In genomic region chr19:3949997-3950859, GRCh38 we compare ENCODE assay signal across 21 cellular contexts. TPM values are rescaled to one million over a fixed set of nuclear protein-coding genes. Genes with fewer than 3 reads are reported as not detected.
DNase-seq lines count a peak whose midpoint lies in the region; ATAC-seq, FAIRE-seq and TF ChIP-seq lines count a peak whose summit lies in the region.
"Had no signal": no experiment of that assay in that cellular context is flagged by ENCODE, and none has a peak within 500 bp of the region (broad histone marks: within the 10 kb centered on the region; RNA-seq: fewer than 3 reads in every experiment).

No MANE protein-coding gene starts in this region.

- FAIRE-seq in RCC 7860 (lab: Jason Lieb, UNC): no peak
- FAIRE-seq: kidney had no signal

- CTCF ChIA-PET in activated CD8-positive, alpha-beta T cell treated with anti-CD3 and anti-CD28 coated beads, Interleukin-2, amount 10 ng/mL, durations not matched to agents 7 days and 5 days (lab: Charles Lee): interaction anchor here (0.7 kb wide), 1 partner anchor 10 kb away, joined by 3 read pairs; no protein-coding TSS in a partner anchor

- no peaks in the 10 kb centered on the region for H3K36me3 Mint-ChIP-seq in activated CD8-positive, alpha-beta T cell treated with anti-CD3 and anti-CD28 coated beads, Interleukin-2, amount 10 ng/mL, durations not matched to agents 7 days and 5 days (ENCODE audit: low read depth)
- peaks cover 3 to 7% of the 10 kb centered on the region in 2 donors for H3K36me3 Mint-ChIP-seq in stimulated activated naive B cell treated with anti-CD40 and anti-IgM and Interleukin-4, amounts not matched to agents 10 μg/mL and 1 μg/mL and 100 μg/mL, for 72 hours

- peaks cover 10% of the 10 kb centered on the region; the same call in 1 of the 2 replicates for H3K79me2 ChIP-seq in Loucy (ENCODE audit: insufficient read depth, low read length)
- H3K79me2 ChIP-seq: parathyroid adenoma had no signal

- peaks cover 13% of the 10 kb centered on the region for H3K4me1 Mint-ChIP-seq in activated CD8-positive, alpha-beta T cell treated with anti-CD3 and anti-CD28 coated beads, Interleukin-2, amount 10 ng/mL, durations not matched to agents 7 days and 5 days (ENCODE audit: low read depth)
- H3K4me1 Mint-ChIP-seq in stimulated activated naive B cell treated with anti-CD40 and anti-IgM and Interleukin-4, amounts not matched to agents 10 μg/mL and 1 μg/mL and 100 μg/mL, for 72 hours: peaks cover 5 to 12% of the 10 kb centered on the region in 2 donors

- peak overlapping the region; percentile 82 for H3K9ac ChIP-seq in Loucy (ENCODE audit: low read depth, low read length, poor library complexity, severe bottlenecking)
- H3K9ac ChIP-seq: parathyroid adenoma had no signal

- peak overlapping the region; percentile 47 for H2AFZ ChIP-seq in Loucy (ENCODE audit: low read length)
- H2AFZ ChIP-seq: parathyroid adenoma had no signal

- H3K4me3 Mint-ChIP-seq in activated CD8-positive, alpha-beta T cell treated with anti-CD3 and anti-CD28 coated beads, Interleukin-2, amount 10 ng/mL, durations not matched to agents 7 days and 5 days: peak overlapping the region; percentile 40
- H3K4me3 Mint-ChIP-seq in stimulated activated naive B cell treated with anti-CD40 and anti-IgM and Interleukin-4, amounts not matched to agents 10 μg/mL and 1 μg/mL and 100 μg/mL, for 72 hours: no peak overlapping the region

- H4K20me1 ChIP-seq in Loucy (ENCODE audit: insufficient read depth, low read length, poor library complexity, severe bottlenecking): no peaks in the 10 kb centered on the region

- H3K27me3 Mint-ChIP-seq in activated CD8-positive, alpha-beta T cell treated with anti-CD3 and anti-CD28 coated beads, Interleukin-2, amount 10 ng/mL, durations not matched to agents 7 days and 5 days (ENCODE audit: low read depth): no peaks in the 10 kb centered on the region
- H3K27me3 Mint-ChIP-seq in stimulated activated naive B cell treated with anti-CD40 and anti-IgM and Interleukin-4, amounts not matched to agents 10 μg/mL and 1 μg/mL and 100 μg/mL, for 72 hours: peaks cover 0 to 6% of the 10 kb centered on the region in 2 donors

- H3K4me3 ChIP-seq in Loucy (ENCODE audit: low read length, poor library complexity, severe bottlenecking): peak overlapping the region; percentile 76
- peak overlapping the region; percentile 42 to 49 for H3K4me3 ChIP-seq in right atrium auricular region
- H3K4me3 ChIP-seq: mucosa of descending colon, SK-N-MC had no signal

- H3K9me2 ChIP-seq in Loucy (replicated peaks; ENCODE audit: low read depth, low read length): no peaks in the 10 kb centered on the region

- peaks cover 7% of the 10 kb centered on the region for H3K4me1 ChIP-seq in Loucy (ENCODE audit: insufficient read depth, low read length, poor library complexity, severe bottlenecking)
- peaks cover 0 to 42% of the 10 kb centered on the region in 2 donors for H3K4me1 ChIP-seq in right atrium auricular region
- H3K4me1 ChIP-seq: parathyroid adenoma had no signal

- H3K27me3 ChIP-seq in Loucy (ENCODE audit: insufficient read depth, low read length, poor library complexity, severe bottlenecking) (no peaks in the 10 kb centered on the region), right atrium auricular region (no peaks in the 10 kb centered on the region)

- H3K27ac ChIP-seq in right atrium auricular region: peak overlapping the region; percentile 88 to 98
- H3K27ac ChIP-seq: parathyroid adenoma, SK-N-MC had no signal

- H3K36me3 ChIP-seq in Loucy (ENCODE audit: insufficient read depth, low read length): no peaks in the 10 kb centered on the region
- peaks cover 14% of the 10 kb centered on the region for H3K36me3 ChIP-seq in right atrium auricular region

- no peak for ATAC-seq in activated CD8-positive, alpha-beta T cell treated with anti-CD3 and anti-CD28 coated beads, Interleukin-2, amount 10 ng/mL, durations not matched to agents 7 days and 5 days
- ATAC-seq in stimulated activated naive B cell treated with anti-CD40 and anti-IgM and Interleukin-4, amounts not matched to agents 10 μg/mL and 1 μg/mL and 100 μg/mL, for 72 hours (replicated peaks): no peak

- H3K9me3 Mint-ChIP-seq in activated CD8-positive, alpha-beta T cell treated with anti-CD3 and anti-CD28 coated beads, Interleukin-2, amount 10 ng/mL, durations not matched to agents 7 days and 5 days (ENCODE audit: insufficient read depth): no peaks in the 10 kb centered on the region
- H3K9me3 Mint-ChIP-seq in stimulated activated naive B cell treated with anti-CD40 and anti-IgM and Interleukin-4, amounts not matched to agents 10 μg/mL and 1 μg/mL and 100 μg/mL, for 72 hours: no peaks in the 10 kb centered on the region

- H3K4me2 ChIP-seq in Loucy (ENCODE audit: low read depth, low read length, poor library complexity, severe bottlenecking): peak overlapping the region; percentile 78

- H3F3A ChIP-seq in Loucy (ENCODE audit: low read depth): no peaks in the 10 kb centered on the region

- H3K27ac Mint-ChIP-seq in activated CD8-positive, alpha-beta T cell treated with anti-CD3 and anti-CD28 coated beads, Interleukin-2, amount 10 ng/mL, durations not matched to agents 7 days and 5 days: no peak overlapping the region
- H3K27ac Mint-ChIP-seq in stimulated activated naive B cell treated with anti-CD40 and anti-IgM and Interleukin-4, amounts not matched to agents 10 μg/mL and 1 μg/mL and 100 μg/mL, for 72 hours: peak overlapping the region; percentile 51

- no peak for DNase-seq in activated CD8-positive, alpha-beta T cell treated with anti-CD3 and anti-CD28 coated beads, Interleukin-2, amount 10 ng/mL, durations not matched to agents 7 days and 5 days
- no peak for DNase-seq in right atrium auricular region (ENCODE audit: low spot score)
- DNase-seq in stimulated activated naive B cell treated with anti-CD40 and anti-IgM and Interleukin-4, amounts not matched to agents 10 μg/mL and 1 μg/mL and 100 μg/mL, for 72 hours: no peak
- no peak for DNase-seq in cerebellar nuclear complex (lab: John Stamatoyannopoulos, UW)
- no peak for DNase-seq in ecto neural progenitor cell (ENCODE audit: low spot score)
- no peak for DNase-seq in RCC 7860 (ENCODE audit: low spot score)
- DNase-seq in DMS79 (lab: John Stamatoyannopoulos, UW): no peak
- DNase-seq: amygdala, cortex of kidney, DMS53, kidney, mucosa of descending colon, NCI-H1417 treated with DMSO at 0.1 percent for 48 hours, NCI-H345 had no signal

- POLR2A ChIA-PET in activated CD8-positive, alpha-beta T cell treated with anti-CD3 and anti-CD28 coated beads, Interleukin-2, amount 10 ng/mL, durations not matched to agents 7 days and 5 days (lab: Charles Lee): interaction anchor here (1.6 kb wide), 1 partner anchor 35 kb away, joined by 6 read pairs; the partner anchor contains the start of gene EEF2

- TF ChIP-seq CTCF in Loucy (conservative IDR thresholded peaks at IDR 0.05; ENCODE audit: low read length) (no peak), right atrium auricular region (IDR thresholded peaks at IDR 0.05) (no peak)

- H3K9me3 ChIP-seq in Loucy (ENCODE audit: insufficient read depth, low read depth, low read length) (no peaks in the 10 kb centered on the region), right atrium auricular region (no peaks in the 10 kb centered on the region)
- H3K9me3 ChIP-seq: mucosa of descending colon had no signal

RNA-seq across cellular contexts. Expression of gene NMRK2, which starts 17.4 kb away (rescaled TPM):
- not detected for total RNA-seq in activated CD8-positive, alpha-beta T cell treated with anti-CD3 and anti-CD28 coated beads, Interleukin-2, amount 10 ng/mL, durations not matched to agents 7 days and 5 days
- 1,000 to 10,000 TPM; 1,342 to 2,195 TPM for total RNA-seq in right atrium auricular region
- total RNA-seq: epithelial cell of proximal tubule, LHCN-M2, OCI-LY7, subcutaneous adipose tissue had no signal

RNA-seq across cellular contexts. Expression of gene DAPK3, which starts 20.7 kb away (rescaled TPM):
- total RNA-seq in activated CD8-positive, alpha-beta T cell treated with anti-CD3 and anti-CD28 coated beads, Interleukin-2, amount 10 ng/mL, durations not matched to agents 7 days and 5 days: 10 to 100 TPM; 43.0 to 44.9 TPM
- total RNA-seq in right atrium auricular region: 100 to 1,000 TPM in 1 of 2 donors, 10 to 100 TPM in 1; 46.2 to 202 TPM

RNA-seq across cellular contexts. Expression of gene EEF2, which starts 35.0 kb away (rescaled TPM):
- 1,000 to 10,000 TPM; 1,524 to 1,558 TPM for total RNA-seq in activated CD8-positive, alpha-beta T cell treated with anti-CD3 and anti-CD28 coated beads, Interleukin-2, amount 10 ng/mL, durations not matched to agents 7 days and 5 days
- 1,000 to 10,000 TPM; 1,205 to 1,737 TPM for total RNA-seq in right atrium auricular region

RNA-seq across cellular contexts. Expression of gene PIAS4, which starts 57.3 kb away (rescaled TPM):
- total RNA-seq in activated CD8-positive, alpha-beta T cell treated with anti-CD3 and anti-CD28 coated beads, Interleukin-2, amount 10 ng/mL, durations not matched to agents 7 days and 5 days: 10 to 100 TPM; 34.2 to 35.6 TPM
- 10 to 100 TPM; 10.9 to 11.4 TPM for total RNA-seq in right atrium auricular region

Comparison
In these comparisons a context has a peak if more than half of its experiments do, and no peak if none do; other contexts are left out.
1. RNA of gene NMRK2, which starts 17.4 kb away (total RNA-seq): 1,342 to 2,195 TPM in right atrium auricular region; not detected in activated CD8-positive, alpha-beta T cell treated with anti-CD3 and anti-CD28 coated beads, Interleukin-2, amount 10 ng/mL, durations not matched to agents 7 days and 5 days; every median in the first group is over 1,000 times any median in the second.